19 cellular contexts compared by ENCODE assay signal in genomic region chr9:15373201-15373530, GRCh38. TPM values are rescaled to one million over a fixed set of nuclear protein-coding genes. Genes with fewer than 3 reads are reported as not detected.
DNase-seq lines count a peak whose midpoint lies in the region; ATAC-seq and TF ChIP-seq lines count a peak whose summit lies in the region.
"Had no signal": no experiment of that assay in that cellular context is flagged by ENCODE, and none has a peak within 500 bp of the region (broad histone marks: within the 10 kb centered on the region; RNA-seq: fewer than 3 reads in every experiment).

No MANE protein-coding gene starts in this region.

- H3K36me3 ChIP-seq in brain microvascular endothelial cell (replicated peaks), result no peaks in the 10 kb centered on the region
- H3K36me3 ChIP-seq in thoracic aorta, result no peaks in the 10 kb centered on the region
- H3K36me3 ChIP-seq: esophagus muscularis mucosa had no signal

- H3K4me1 Mint-ChIP-seq in immature natural killer cell, result peaks cover 52 to 59% of the 10 kb centered on the region in 2 donors
- H3K4me1 Mint-ChIP-seq: CD4-positive, alpha-beta memory T cell had no signal

- no peaks in the 10 kb centered on the region for H3K27me3 ChIP-seq in brain microvascular endothelial cell (replicated peaks)
- no peaks in the 10 kb centered on the region for H3K27me3 ChIP-seq in thoracic aorta (replicated peaks; ENCODE audit: insufficient read depth)
- H3K27me3 ChIP-seq: esophagus muscularis mucosa had no signal

- H3K36me3 Mint-ChIP-seq in immature natural killer cell, result no peaks in the 10 kb centered on the region
- H3K36me3 Mint-ChIP-seq: CD4-positive, alpha-beta memory T cell had no signal

- peak overlapping the region in 3 of 6 donors; percentile 66 to 79 (median 79) for H3K27ac Mint-ChIP-seq in immature natural killer cell
- H3K27ac Mint-ChIP-seq: activated naive CD8-positive, alpha-beta T cell treated with anti-CD3 and anti-CD28 coated beads, Interleukin-2, amount 50 U/mL, for 24 hours; activated T-cell treated with anti-CD3 and anti-CD28 coated beads, Interleukin-2, amount 50 U/mL, for 72 hours; CD4-positive, alpha-beta memory T cell; memory B cell had no signal

- TF ChIP-seq CTCF in brain microvascular endothelial cell (IDR thresholded peaks at IDR 0.05; ENCODE audit: low read depth, low read length, missing control alignments) (no peak), thoracic aorta (IDR thresholded peaks at IDR 0.05) (no peak)

- H3K9me3 Mint-ChIP-seq in immature natural killer cell, result peaks cover 0 to 3% (median 0%) of the 10 kb centered on the region in 6 donors
- H3K9me3 Mint-ChIP-seq: activated naive CD8-positive, alpha-beta T cell treated with anti-CD3 and anti-CD28 coated beads, Interleukin-2, amount 50 U/mL, for 24 hours; activated T-cell treated with anti-CD3 and anti-CD28 coated beads, Interleukin-2, amount 50 U/mL, for 72 hours had no signal

- H3K27ac ChIP-seq in brain microvascular endothelial cell, result peak overlapping the region; percentile 15
- peak overlapping the region; percentile 38 to 51 for H3K27ac ChIP-seq in thoracic aorta

- no peaks in the 10 kb centered on the region for H3K9me3 ChIP-seq in thoracic aorta
- H3K9me3 ChIP-seq: esophagus muscularis mucosa had no signal

- H3K4me3 Mint-ChIP-seq in immature natural killer cell, result peak overlapping the region; percentile 20 to 81 (median 50)
- H3K4me3 Mint-ChIP-seq: activated naive CD8-positive, alpha-beta T cell treated with anti-CD3 and anti-CD28 coated beads, Interleukin-2, amount 50 U/mL, for 24 hours; activated T-cell treated with anti-CD3 and anti-CD28 coated beads, Interleukin-2, amount 50 U/mL, for 72 hours; CD4-positive, alpha-beta memory T cell; memory B cell had no signal

- H3K4me3 ChIP-seq in brain microvascular endothelial cell (ENCODE audit: low read depth, low read length) (no peak overlapping the region), thoracic aorta (no peak overlapping the region)
- H3K4me3 ChIP-seq: esophagus muscularis mucosa had no signal

- H3K27me3 Mint-ChIP-seq in immature natural killer cell (ENCODE audit: low read depth in 3 of 3), result peaks cover 2 to 14% (median 2%) of the 10 kb centered on the region in 3 donors

- peaks cover 5 to 32% of the 10 kb centered on the region in 2 donors for H3K4me1 ChIP-seq in thoracic aorta (ENCODE audit: control insufficient read depth in 1 of 2, low read depth in 2 of 2)

- in situ Hi-C loops in brain microvascular endothelial cell (cut with HindIII; ENCODE audit: low pct_ligation_motif_present, low sequenced_read_pairs), result no loop called here

- no peak for ATAC-seq in thoracic aorta (ENCODE audit: insufficient number of reproducible peaks, low FRiP score, low read depth)
- ATAC-seq: activated naive CD8-positive, alpha-beta T cell treated with anti-CD3 and anti-CD28 coated beads, Interleukin-2, amount 50 U/mL, for 24 hours; activated T-cell treated with anti-CD3 and anti-CD28 coated beads, Interleukin-2, amount 50 U/mL, for 72 hours; PC-3 had no signal

- DNase-seq in GM03348 (ENCODE audit: low spot score) (peak; percentile 18), brain microvascular endothelial cell (no peak), immature natural killer cell (no peak), thoracic aorta (ENCODE audit: low spot score) (no peak), NCI-H774 (lab: John Stamatoyannopoulos, UW) (no peak), NCI-H2029 treated with DMSO at 0.1 percent for 48 hours (lab: John Stamatoyannopoulos, UW) (no peak), NCI-H128 (lab: John Stamatoyannopoulos, UW; ENCODE audit: unreplicated experiment) (no peak)
- DNase-seq: activated CD4-positive, alpha-beta T cell treated with anti-CD3 and anti-CD28 coated beads, Interleukin-2, amount 50 U/mL, for 48 hours; activated naive CD8-positive, alpha-beta T cell treated with anti-CD3 and anti-CD28 coated beads, Interleukin-2, amount 50 U/mL, for 24 hours; activated T-cell treated with anti-CD3 and anti-CD28 coated beads, Interleukin-2, amount 50 U/mL, for 72 hours; CD4-positive, alpha-beta memory T cell; NCI-H1694 treated with DMSO at 0.1 percent for 48 hours; NCI-H524 treated with DMSO at 0.1 percent for 48 hours; nucleus accumbens; PC-3; small intestine; stimulated activated naive CD4-positive, alpha-beta T cell had no signal

RNA-seq across cellular contexts. Expression of gene SNAPC3, which starts 49.5 kb away (rescaled TPM):
- 10 to 100 TPM in 2 of 3 donors, 1 to 10 TPM in 1; 9.9 to 17.0 (median 11.3) TPM for polyA plus RNA-seq in immature natural killer cell
- total RNA-seq in thoracic aorta, result 10 to 100 TPM; 39.4 to 46.5 TPM
